Comparison of ENCODE assay signal across 18 cellular contexts in the genomic region with DNA sequence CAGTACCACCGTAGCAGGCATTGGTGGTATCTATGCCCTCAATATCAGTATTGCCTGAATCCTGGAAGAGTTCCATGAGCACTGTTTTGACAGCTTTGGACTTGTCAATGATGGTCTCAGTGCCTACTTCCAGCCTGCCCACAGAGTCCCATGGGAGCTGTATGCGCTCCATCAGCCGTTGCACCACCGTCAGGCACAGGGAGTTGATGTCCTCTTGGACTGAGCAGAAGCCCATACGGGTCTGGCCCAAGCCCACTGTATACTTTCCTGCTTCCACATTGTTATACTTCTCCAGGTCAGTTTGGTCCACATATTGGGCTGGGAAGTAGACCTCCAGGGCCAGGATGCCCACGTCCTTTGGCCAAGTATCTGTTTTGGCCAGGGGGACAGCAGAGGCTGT. TPM values are rescaled to one million over a fixed set of nuclear protein-coding genes. Genes with fewer than 3 reads are reported as not detected.
DNase-seq lines count a peak whose midpoint lies in the region; ATAC-seq, FAIRE-seq and TF ChIP-seq lines count a peak whose summit lies in the region.
"Had no signal": no experiment of that assay in that cellular context is flagged by ENCODE, and none has a peak within 500 bp of the region (broad histone marks: within the 10 kb centered on the region; RNA-seq: fewer than 3 reads in every experiment).

No MANE protein-coding gene starts in this region.

- H3K4me1 Mint-ChIP-seq in activated CD4-positive, alpha-beta memory T cell treated with anti-CD3 and anti-CD28 coated beads, Interleukin-2, amount 10 ng/mL, durations not matched to agents 7 days and 5 days = peaks cover 3% of the 10 kb centered on the region
- H3K4me1 Mint-ChIP-seq: CD4-positive, alpha-beta memory T cell had no signal

- H3K27me3 Mint-ChIP-seq in activated CD4-positive, alpha-beta memory T cell treated with anti-CD3 and anti-CD28 coated beads, Interleukin-2, amount 10 ng/mL, durations not matched to agents 7 days and 5 days = peaks cover 67% of the 10 kb centered on the region

- no peaks in the 10 kb centered on the region for H3K36me3 Mint-ChIP-seq in activated CD4-positive, alpha-beta memory T cell treated with anti-CD3 and anti-CD28 coated beads, Interleukin-2, amount 10 ng/mL, durations not matched to agents 7 days and 5 days (ENCODE audit: low read depth)
- H3K36me3 Mint-ChIP-seq: CD4-positive, alpha-beta memory T cell had no signal

- TF ChIP-seq EP300 in HepG2 (IDR thresholded peaks at IDR 0.05; ENCODE audit: low read depth in 2 of 2, low read length in 2 of 2) (no peak), HepG2 (CRISPR knock-in tag; IDR thresholded peaks at IDR 0.05; ENCODE audit: borderline replicate concordance) (no peak)

- ATAC-seq in HepG2 (no peak), right lobe of liver (peak; percentile 3 to 26 (median 12)), HG03342 (IDR thresholded peaks at IDR 0.05; ENCODE audit: unreplicated experiment) (no peak)
- ATAC-seq: GM23338 had no signal

- H3K27me3 ChIP-seq in liver (ENCODE audit: control insufficient read depth in 4 of 4, insufficient read depth in 4 of 4, low read length in 3 of 4) (no peaks in the 10 kb centered on the region), HepG2 (ENCODE audit: control insufficient read depth in 1 of 2, insufficient read depth in 2 of 2, low read length in 2 of 2) (peaks cover 0 to 2% of the 10 kb centered on the region in 2 experiments; a peak in 1 of 5 replicates), right lobe of liver (no peaks in the 10 kb centered on the region)

- no peak for TF ChIP-seq CTCF in liver (IDR thresholded peaks at IDR 0.05; ENCODE audit: low read depth, low read length, missing input control)
- TF ChIP-seq CTCF in HepG2 (CRISPR knock-in tag; IDR thresholded peaks at IDR 0.05) = no peak
- TF ChIP-seq CTCF in right lobe of liver (IDR thresholded peaks at IDR 0.05) = no peak

- FAIRE-seq in HepG2 (lab: Jason Lieb, UNC) = no peak
- FAIRE-seq: G401.6, GM12891, HTR-8/SVneo had no signal

- H3K9ac ChIP-seq in liver (ENCODE audit: low read depth in 1 of 2, low read length in 2 of 2) = peak overlapping the region in 1 of 2 donors; percentile 52
- H3K9ac ChIP-seq in HepG2 (ENCODE audit: insufficient read depth, low read depth, low read length) = no peak overlapping the region

- H3K9me3 ChIP-seq in liver (ENCODE audit: control insufficient read depth in 4 of 4, low read length in 3 of 4) = no peaks in the 10 kb centered on the region
- no peaks in the 10 kb centered on the region for H3K9me3 ChIP-seq in HepG2 (ENCODE audit: low read length)
- H3K9me3 ChIP-seq in right lobe of liver = no peaks in the 10 kb centered on the region

- H3K27ac ChIP-seq in liver (ENCODE audit: low read depth in 1 of 2, low read length in 2 of 2) (peak overlapping the region; percentile 16 to 54), HepG2 (ENCODE audit: extremely low read length, insufficient read depth, low read length) (no peak overlapping the region), right lobe of liver (peak overlapping the region in 2 of 3 donors; percentile 94 to 99)

- H3K79me2 ChIP-seq in HepG2 (ENCODE audit: insufficient read depth, low read length) = no peaks in the 10 kb centered on the region

- POLR2A ChIA-PET in HepG2 (lab: Yijun Ruan, JAX) = no interaction called here
- POLR2A ChIA-PET in activated CD4-positive, alpha-beta memory T cell treated with anti-CD3 and anti-CD28 coated beads, Interleukin-2, amount 10 ng/mL, durations not matched to agents 7 days and 5 days (lab: Charles Lee) = no interaction called here

- H4K20me1 ChIP-seq in HepG2 (ENCODE audit: insufficient read depth, low read length) = no peaks in the 10 kb centered on the region

- H3K4me1 ChIP-seq in liver (ENCODE audit: control insufficient read depth in 4 of 4, insufficient read depth in 4 of 4, low read length in 3 of 4) = peaks cover 6 to 51% (median 29%) of the 10 kb centered on the region in 4 donors
- H3K4me1 ChIP-seq in HepG2 (ENCODE audit: insufficient read depth, low read length) = peaks cover 51% of the 10 kb centered on the region
- H3K4me1 ChIP-seq in right lobe of liver = peaks cover 0 to 28% (median 2%) of the 10 kb centered on the region in 4 donors

- no peaks in the 10 kb centered on the region for H3K9me3 Mint-ChIP-seq in activated CD4-positive, alpha-beta memory T cell treated with anti-CD3 and anti-CD28 coated beads, Interleukin-2, amount 10 ng/mL, durations not matched to agents 7 days and 5 days
- H3K9me3 Mint-ChIP-seq: CD4-positive, alpha-beta memory T cell; GM23338; H9 had no signal

- H3K4me3 ChIP-seq in liver (ENCODE audit: low read depth in 1 of 3, low read length in 3 of 3) (no peak overlapping the region), HepG2 (replicated peaks in 1 of 3; ENCODE audit: insufficient read depth in 1 of 3, low read depth in 2 of 3, low read length in 3 of 3) (no peak overlapping the region), right lobe of liver (peak overlapping the region in 2 of 3 donors; percentile 65 to 71)
- H3K4me3 ChIP-seq: GM23338 had no signal

- no peak overlapping the region for H3K27ac Mint-ChIP-seq in activated CD4-positive, alpha-beta memory T cell treated with anti-CD3 and anti-CD28 coated beads, Interleukin-2, amount 10 ng/mL, durations not matched to agents 7 days and 5 days
- H3K27ac Mint-ChIP-seq: CD4-positive, alpha-beta memory T cell; GM23338; H9 had no signal

- no peak for TF ChIP-seq POLR2A in HepG2 (IDR thresholded peaks at IDR 0.05; ENCODE audit: insufficient read depth in 1 of 2, low read depth in 2 of 2, low read length in 2 of 2)
- no peak for TF ChIP-seq POLR2A in right lobe of liver (IDR thresholded peaks at IDR 0.05)

- DNase-seq in NCI-H526 (lab: John Stamatoyannopoulos, UW) (peak; percentile 44 to 74), NCI-H526 treated with DMSO at 0.1 percent for 48 hours (lab: John Stamatoyannopoulos, UW) (no peak), HepG2 (ENCODE audit: low spot score) (no peak), right lobe of liver (peak in 1 of 3 donors; percentile 67), G401 (ENCODE audit: low spot score) (no peak)
- no peak for DNase-seq in activated CD4-positive, alpha-beta memory T cell treated with anti-CD3 and anti-CD28 coated beads, Interleukin-2, amount 10 ng/mL, durations not matched to agents 7 days and 5 days
- DNase-seq: 8988T; AML-193; C1 segment of cervical spinal cord; CD4-positive, alpha-beta memory T cell; DMS79; H9 had no signal

- no TSS peak for BruUV-seq in HepG2 (replicated peaks; lab: Mats Ljungman, UMichigan)

- CTCF ChIA-PET in HepG2 (lab: Yijun Ruan, JAX; ENCODE audit: low intra/inter-chr PET ratio, low total read pairs) = no interaction called here
- CTCF ChIA-PET in activated CD4-positive, alpha-beta memory T cell treated with anti-CD3 and anti-CD28 coated beads, Interleukin-2, amount 10 ng/mL, durations not matched to agents 7 days and 5 days (lab: Charles Lee) = interaction anchor here (1.4 kb wide), 1 partner anchor 20 kb away, joined by 6 read pairs; no protein-coding TSS in a partner anchor

- H3K36me3 ChIP-seq in liver (ENCODE audit: control insufficient read depth in 4 of 4, insufficient read depth in 3 of 4, low read depth in 1 of 4, low read length in 3 of 4) (peaks cover under 1 to 38% (median 19%) of the 10 kb centered on the region in 4 donors), HepG2 (replicated peaks in 1 of 2; ENCODE audit: control insufficient read depth in 1 of 2, insufficient read depth in 2 of 2, low read length in 2 of 2) (no peaks in the 10 kb centered on the region), right lobe of liver (peaks cover 0 to 52% (median 21%) of the 10 kb centered on the region in 4 donors)

- TF ChIP-seq RAD21 in liver (IDR thresholded peaks at IDR 0.05) (no peak), HepG2 (CRISPR knock-in tag; IDR thresholded peaks at IDR 0.05) (no peak)

- intact Hi-C loops in HepG2 (cut with micrococcal nuclease; ENCODE audit: unreplicated experiment) = no loop called here
- intact Hi-C loops in right lobe of liver (cut with DNase I) = no loop called here

- in situ Hi-C loops in HepG2 (cut with HindIII; ENCODE audit: extremely low pct_ligation_motif_present, low pct_unique_long_range_greater_than_20kb) (no loop called here), G401 (cut with HindIII; ENCODE audit: low sequenced_read_pairs) (no loop called here)

- H2AFZ ChIP-seq in HepG2 (ENCODE audit: low read length) = no peak overlapping the region
- H2AFZ ChIP-seq: GM23338 had no signal

- WGBS in liver = 43% methylated on average over 6 of the region's 6 CpGs
- 80% methylated on average over 6 of the region's 6 CpGs for WGBS in HepG2 (ENCODE audit: low lambda C conversion rate)
- WGBS in right lobe of liver (ENCODE audit: insufficient coverage, low coverage, low lambda C conversion rate, missing lambda C conversion rate) = 60% methylated on average over 2 of the region's 6 CpGs

- no peak overlapping the region for H3K4me3 Mint-ChIP-seq in activated CD4-positive, alpha-beta memory T cell treated with anti-CD3 and anti-CD28 coated beads, Interleukin-2, amount 10 ng/mL, durations not matched to agents 7 days and 5 days
- H3K4me3 Mint-ChIP-seq: CD4-positive, alpha-beta memory T cell; GM23338; H9 had no signal

- no peak overlapping the region for H3K4me2 ChIP-seq in HepG2 (ENCODE audit: low read depth, low read length)
- H3K4me2 ChIP-seq: GM23338 had no signal

RNA-seq across cellular contexts. Expression of a gene that starts 4.5 kb away (rescaled TPM):
- 100 to 1,000 TPM; 297 to 846 TPM for total RNA-seq in liver
- 100 to 1,000 TPM; 836 to 944 TPM for polyA plus RNA-seq in liver
- 1.5 and 1.6 TPM in 2 replicates for total RNA-seq in HepG2 (2016; rRNA removed; fragmentation: Illumina TruSeq; extraction: Trizol)
- 0.35 and 0.51 TPM in 2 replicates for total RNA-seq in HepG2 (2016; cell fraction: cytosol; rRNA removed; fragmentation: Illumina TruSeq; extraction: Trizol; ENCODE audit: low read depth)
- 1.1 and 1.6 TPM in 2 replicates for total RNA-seq in HepG2 (2016; cell fraction: insoluble cytoplasmic fraction; rRNA removed; fragmentation: Illumina TruSeq; extraction: Trizol)
- total RNA-seq in HepG2 (2016; cell fraction: membrane; rRNA removed; fragmentation: Illumina TruSeq; extraction: Trizol) = 0.24 and 0.28 TPM in 2 replicates
- 0.78 and 0.94 TPM in 2 replicates for total RNA-seq in HepG2 (2016; cell fraction: nucleus; rRNA removed; fragmentation: Illumina TruSeq; extraction: Trizol)
- 0.44 and 0.60 TPM in 2 replicates for polyA plus RNA-seq in HepG2 (2011; rRNA removed)
- polyA plus RNA-seq in HepG2 (2011; cell fraction: cytosol; rRNA removed) = 0.48 and 0.67 TPM in 2 replicates
- 0.29 and 0.38 TPM in 2 replicates for polyA plus RNA-seq in HepG2 (2011; cell fraction: nucleus; rRNA removed)
- 2.2 and 17.9 TPM in 2 replicates for polyA plus RNA-seq in HepG2 (2012)
- polyA plus RNA-seq in HepG2 (2016; cell fraction: cytosol; fragmentation: Illumina TruSeq; extraction: Trizol; ENCODE audit: low read depth) = 0.10 and 0.24 TPM in 2 replicates
- polyA plus RNA-seq in HepG2 (2016; cell fraction: insoluble cytoplasmic fraction; fragmentation: Illumina TruSeq; extraction: Trizol; ENCODE audit: low read depth) = 1.6 TPM in 2 replicates
- polyA plus RNA-seq in HepG2 (2016; cell fraction: membrane; fragmentation: Illumina TruSeq; extraction: Trizol; ENCODE audit: low read depth) = 0.42 and 0.52 TPM in 2 replicates
- polyA plus RNA-seq in HepG2 (2016; cell fraction: nucleus; fragmentation: Illumina TruSeq; extraction: Trizol; ENCODE audit: insufficient read depth, low read depth) = 0.81 and 1.0 TPM in 2 replicates
- polyA minus RNA-seq in HepG2 (2011; rRNA and poly(A)+ RNA removed; ENCODE audit: low replicate concordance) = 0.42 and 6.5 TPM in 2 replicates
- 0.53 and 0.99 TPM in 2 replicates for polyA minus RNA-seq in HepG2 (2011; cell fraction: cytosol; rRNA and poly(A)+ RNA removed)
- 0.64 and 1.2 TPM in 2 replicates for polyA minus RNA-seq in HepG2 (2011; cell fraction: nucleus; rRNA and poly(A)+ RNA removed)
- total RNA-seq in right lobe of liver = 100 to 1,000 TPM; 390 to 938 (median 855) TPM
- total RNA-seq in activated CD4-positive, alpha-beta memory T cell treated with anti-CD3 and anti-CD28 coated beads, Interleukin-2, amount 10 ng/mL, durations not matched to agents 7 days and 5 days = not detected
- total RNA-seq in G401 (2014; rRNA removed; shearing (Covaris generic)) = not detected in 2 replicates
- total RNA-seq: CD4-positive, alpha-beta memory T cell; GM23338; H9 had no signal
- polyA plus RNA-seq: CD4-positive, alpha-beta memory T cell; GM23338 had no signal

RNA-seq across cellular contexts. Expression of a gene that starts 47.0 kb away (rescaled TPM):
- total RNA-seq in liver (under 1 TPM; 0.08 to 0.19 TPM), HepG2 (2016; rRNA removed; fragmentation: Illumina TruSeq; extraction: Trizol) (not detected in 2 replicates), right lobe of liver (under 1 TPM in 1 of 6 experiments, not detected in 5; 0.20 TPM)
- polyA plus RNA-seq in liver (under 1 TPM in 1 of 2 donors, not detected in 1; 0.15 TPM), HepG2 (2011; rRNA removed) (not detected in 2 replicates)
- not detected in 2 replicates for total RNA-seq in HepG2 (2016; cell fraction: cytosol; rRNA removed; fragmentation: Illumina TruSeq; extraction: Trizol; ENCODE audit: low read depth)
- not detected in 2 replicates for total RNA-seq in HepG2 (2016; cell fraction: insoluble cytoplasmic fraction; rRNA removed; fragmentation: Illumina TruSeq; extraction: Trizol)
- total RNA-seq in HepG2 (2016; cell fraction: membrane; rRNA removed; fragmentation: Illumina TruSeq; extraction: Trizol) = not detected in 2 replicates
- total RNA-seq in HepG2 (2016; cell fraction: nucleus; rRNA removed; fragmentation: Illumina TruSeq; extraction: Trizol) = not detected in 2 replicates
- polyA plus RNA-seq in HepG2 (2011; cell fraction: cytosol; rRNA removed) = not detected in 2 replicates
- polyA plus RNA-seq in HepG2 (2011; cell fraction: nucleus; rRNA removed) = not detected in 2 replicates
- 0.15 TPM in 1 of 2 replicates, not detected in the other for polyA plus RNA-seq in HepG2 (2012)
- polyA plus RNA-seq in HepG2 (2016; cell fraction: cytosol; fragmentation: Illumina TruSeq; extraction: Trizol; ENCODE audit: low read depth) = not detected in 2 replicates
- not detected in 2 replicates for polyA plus RNA-seq in HepG2 (2016; cell fraction: insoluble cytoplasmic fraction; fragmentation: Illumina TruSeq; extraction: Trizol; ENCODE audit: low read depth)
- polyA plus RNA-seq in HepG2 (2016; cell fraction: membrane; fragmentation: Illumina TruSeq; extraction: Trizol; ENCODE audit: low read depth) = not detected in 2 replicates
- polyA plus RNA-seq in HepG2 (2016; cell fraction: nucleus; fragmentation: Illumina TruSeq; extraction: Trizol; ENCODE audit: insufficient read depth, low read depth) = not detected in 2 replicates
- polyA minus RNA-seq in HepG2 (2011; rRNA and poly(A)+ RNA removed; ENCODE audit: low replicate concordance) = 0.09 TPM in 1 of 2 replicates, not detected in the other
- polyA minus RNA-seq in HepG2 (2011; cell fraction: cytosol; rRNA and poly(A)+ RNA removed) = not detected in 2 replicates
- not detected in 2 replicates for polyA minus RNA-seq in HepG2 (2011; cell fraction: nucleus; rRNA and poly(A)+ RNA removed)
- not detected for total RNA-seq in activated CD4-positive, alpha-beta memory T cell treated with anti-CD3 and anti-CD28 coated beads, Interleukin-2, amount 10 ng/mL, durations not matched to agents 7 days and 5 days
- total RNA-seq in G401 (2014; rRNA removed; shearing (Covaris generic)) = not detected in 2 replicates
- total RNA-seq: GM23338, H9 had no signal
- polyA plus RNA-seq: GM23338 had no signal

RNA-seq across cellular contexts. Expression of a gene that starts 52.5 kb away (rescaled TPM):
- total RNA-seq in liver (10 to 100 TPM; 48.0 to 59.7 TPM), HepG2 (2016; rRNA removed; fragmentation: Illumina TruSeq; extraction: Trizol) (133 and 163 TPM in 2 replicates), right lobe of liver (100 to 1,000 TPM in 1 of 6 experiments, 10 to 100 TPM in 5; 51.2 to 151 (median 74.0) TPM)
- polyA plus RNA-seq in liver (100 to 1,000 TPM; 101 to 178 TPM), HepG2 (2011; rRNA removed) (95.8 and 115 TPM in 2 replicates)
- 21.0 and 24.9 TPM in 2 replicates for total RNA-seq in HepG2 (2016; cell fraction: cytosol; rRNA removed; fragmentation: Illumina TruSeq; extraction: Trizol; ENCODE audit: low read depth)
- 129 and 150 TPM in 2 replicates for total RNA-seq in HepG2 (2016; cell fraction: insoluble cytoplasmic fraction; rRNA removed; fragmentation: Illumina TruSeq; extraction: Trizol)
- 39.4 and 42.4 TPM in 2 replicates for total RNA-seq in HepG2 (2016; cell fraction: membrane; rRNA removed; fragmentation: Illumina TruSeq; extraction: Trizol)
- total RNA-seq in HepG2 (2016; cell fraction: nucleus; rRNA removed; fragmentation: Illumina TruSeq; extraction: Trizol) = 97.4 and 99.8 TPM in 2 replicates
- 75.7 and 106 TPM in 2 replicates for polyA plus RNA-seq in HepG2 (2011; cell fraction: cytosol; rRNA removed)
- 121 and 144 TPM in 2 replicates for polyA plus RNA-seq in HepG2 (2011; cell fraction: nucleus; rRNA removed)
- polyA plus RNA-seq in HepG2 (2012) = 256 and 310 TPM in 2 replicates
- 30.4 and 30.8 TPM in 2 replicates for polyA plus RNA-seq in HepG2 (2016; cell fraction: cytosol; fragmentation: Illumina TruSeq; extraction: Trizol; ENCODE audit: low read depth)
- polyA plus RNA-seq in HepG2 (2016; cell fraction: insoluble cytoplasmic fraction; fragmentation: Illumina TruSeq; extraction: Trizol; ENCODE audit: low read depth) = 194 and 210 TPM in 2 replicates
- 33.7 and 34.4 TPM in 2 replicates for polyA plus RNA-seq in HepG2 (2016; cell fraction: membrane; fragmentation: Illumina TruSeq; extraction: Trizol; ENCODE audit: low read depth)
- polyA plus RNA-seq in HepG2 (2016; cell fraction: nucleus; fragmentation: Illumina TruSeq; extraction: Trizol; ENCODE audit: insufficient read depth, low read depth) = 169 and 170 TPM in 2 replicates
- polyA minus RNA-seq in HepG2 (2011; rRNA and poly(A)+ RNA removed; ENCODE audit: low replicate concordance) = 247 and 513 TPM in 2 replicates
- polyA minus RNA-seq in HepG2 (2011; cell fraction: cytosol; rRNA and poly(A)+ RNA removed) = 80.2 and 88.3 TPM in 2 replicates
- polyA minus RNA-seq in HepG2 (2011; cell fraction: nucleus; rRNA and poly(A)+ RNA removed) = 109 and 121 TPM in 2 replicates
- total RNA-seq in activated CD4-positive, alpha-beta memory T cell treated with anti-CD3 and anti-CD28 coated beads, Interleukin-2, amount 10 ng/mL, durations not matched to agents 7 days and 5 days = 100 to 1,000 TPM; 132 to 143 TPM
- 180 and 181 TPM in 2 replicates for total RNA-seq in G401 (2014; rRNA removed; shearing (Covaris generic))

Comparison
In these comparisons a context has a peak if more than half of its experiments do, and no peak if none do; other contexts are left out.
1. DNase-seq: peak in NCI-H526 (2 of 2); none in NCI-H526 treated with DMSO at 0.1 percent for 48 hours (single experiment), HepG2 (single experiment), activated CD4-positive, alpha-beta memory T cell treated with anti-CD3 and anti-CD28 coated beads, Interleukin-2, amount 10 ng/mL, durations not matched to agents 7 days and 5 days (single experiment) and G401 (single experiment).
2. H3K4me3 ChIP-seq: peak in right lobe of liver (2 of 3); none in liver (0 of 3) and HepG2 (0 of 3).
3. ATAC-seq: peak in right lobe of liver (4 of 4); none in HepG2 (single experiment) and HG03342 (single experiment).
4. RNA of a gene that starts 4.5 kb away (total RNA-seq): 390 to 938 TPM in right lobe of liver and 297 to 846 TPM in liver; 0.24 to 1.6 TPM in HepG2, not detected in activated CD4-positive, alpha-beta memory T cell treated with anti-CD3 and anti-CD28 coated beads, Interleukin-2, amount 10 ng/mL, durations not matched to agents 7 days and 5 days and not detected in G401; every median in the first group is over 100 times any median in the second.